In the genomic region with DNA sequence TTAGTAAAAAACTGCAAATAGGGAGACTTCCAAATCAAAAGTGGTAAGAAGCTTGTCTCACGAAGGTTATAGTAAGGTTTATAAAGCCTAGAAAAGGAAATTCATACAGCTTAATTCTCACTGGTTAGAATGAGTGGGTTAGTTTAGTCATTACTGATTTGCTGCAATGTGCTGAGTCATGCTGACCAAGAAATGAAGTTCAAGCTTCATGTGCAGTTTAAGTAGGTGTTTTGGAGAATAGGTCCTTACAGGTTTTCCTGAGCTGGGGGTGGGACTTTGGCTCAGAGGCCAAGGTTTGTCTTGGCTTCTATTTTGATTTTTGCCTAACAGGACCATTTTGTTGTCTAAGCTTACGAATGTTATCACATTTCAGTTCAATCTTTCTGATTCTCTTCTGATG, we compare ENCODE assay signal across 8 cellular contexts. TPM values are rescaled to one million over a fixed set of nuclear protein-coding genes. Genes with fewer than 3 reads are reported as not detected.
DNase-seq lines count a peak whose midpoint lies in the region; ATAC-seq, FAIRE-seq and TF ChIP-seq lines count a peak whose summit lies in the region.
"Had no signal": no experiment of that assay in that cellular context is flagged by ENCODE, and none has a peak within 500 bp of the region (broad histone marks: within the 10 kb centered on the region; RNA-seq: fewer than 3 reads in every experiment).

No MANE protein-coding gene starts in this region.

- no peaks in the 10 kb centered on the region for H3K9me1 ChIP-seq in endothelial cell of umbilical vein (replicated peaks; ENCODE audit: control insufficient read depth, extremely low read depth, insufficient read depth, low read length)

- peaks cover 0 to 8% of the 10 kb centered on the region in 2 experiments for H3K36me3 ChIP-seq in endothelial cell of umbilical vein (ENCODE audit: control insufficient read depth in 2 of 2, extremely low read depth in 1 of 2, insufficient read depth in 2 of 2, low read length in 2 of 2)

- H3K27me3 ChIP-seq in endothelial cell of umbilical vein (ENCODE audit: control insufficient read depth in 2 of 2, insufficient read depth in 2 of 2, low read length in 2 of 2), result no peaks in the 10 kb centered on the region

- peaks cover 20% of the 10 kb centered on the region for H3K4me1 Mint-ChIP-seq in progenitor cell of endocrine pancreas (ENCODE audit: low read depth)

- CTCF ChIA-PET in endothelial cell of umbilical vein (lab: Charles Lee), result interaction anchor here (0.9 to 2.8 kb wide), 9 partner anchors 9 to 115 kb away, joined by 3 to 41 read pairs (median 6); no protein-coding TSS in a partner anchor

- no peak overlapping the region for H3K4me3 Mint-ChIP-seq in progenitor cell of endocrine pancreas (ENCODE audit: low read depth)

- peaks cover 24% of the 10 kb centered on the region for H3K4me1 ChIP-seq in endothelial cell of umbilical vein (ENCODE audit: control insufficient read depth, extremely low read depth, insufficient read depth, low read length)

- intact Hi-C loops in endothelial cell of umbilical vein (cut with micrococcal nuclease), result no loop called here

- H3K27ac Mint-ChIP-seq in progenitor cell of endocrine pancreas, result peak overlapping the region; percentile 83

- H3K4me2 ChIP-seq in endothelial cell of umbilical vein (ENCODE audit: insufficient read depth, low read length), result peak overlapping the region; percentile 65

- no TSS peak for BruUV-seq in endothelial cell of umbilical vein (replicated peaks; lab: Mats Ljungman, UMichigan)

- peak overlapping the region; percentile 53 for H3K9ac ChIP-seq in endothelial cell of umbilical vein (replicated peaks; ENCODE audit: extremely low read depth, insufficient read depth, low read length)

- TF ChIP-seq CTCF in GM10266 (IDR thresholded peaks at IDR 0.05; ENCODE audit: control insufficient read depth, insufficient read depth, low read depth, missing control alignments), result no peak
- TF ChIP-seq CTCF in endothelial cell of umbilical vein (IDR thresholded peaks at IDR 0.05; ENCODE audit: extremely low read depth in 1 of 2, insufficient read depth in 1 of 2, low read depth in 1 of 2, low read length in 2 of 2), result no peak
- TF ChIP-seq CTCF in progenitor cell of endocrine pancreas (IDR thresholded peaks at IDR 0.05; ENCODE audit: unreplicated experiment), result no peak

- peak overlapping the region; percentile 25 for H2AFZ ChIP-seq in endothelial cell of umbilical vein (ENCODE audit: low read depth, low read length)

- DNase-seq in GM10266 (ENCODE audit: extremely low spot score) (peak; percentile 29), HCEC 1CT (peak; percentile 74), SHP77 treated with DMSO at 0.1 percent for 48 hours (lab: John Stamatoyannopoulos, UW) (peak; percentile 50), endothelial cell of umbilical vein (ENCODE audit: low read depth, low spot score) (peak; percentile 74), progenitor cell of endocrine pancreas (ENCODE audit: low spot score, unreplicated experiment) (no peak), NCI-H187 (lab: John Stamatoyannopoulos, UW) (no peak)

- H3K36me3 Mint-ChIP-seq in progenitor cell of endocrine pancreas (ENCODE audit: insufficient read depth), result peaks cover 10% of the 10 kb centered on the region

- no peak for ATAC-seq in HG03521 (IDR thresholded peaks at IDR 0.05; ENCODE audit: unreplicated experiment)

- POLR2A ChIA-PET in endothelial cell of umbilical vein (lab: Charles Lee), result interaction anchor here (0.6 to 3.0 kb wide), 3 partner anchors 13 to 29 kb away, joined by 5 to 30 read pairs (median 7); no protein-coding TSS in a partner anchor

- no peak for TF ChIP-seq POLR2A in endothelial cell of umbilical vein (IDR thresholded peaks at IDR 0.05; ENCODE audit: low read depth, low read length)

- H3K27me3 Mint-ChIP-seq in progenitor cell of endocrine pancreas, result no peaks in the 10 kb centered on the region

- peaks cover 2% of the 10 kb centered on the region for H3K9me3 Mint-ChIP-seq in progenitor cell of endocrine pancreas (ENCODE audit: low read depth)

- peak overlapping the region in 1 of 3 experiments; percentile 29 for H3K4me3 ChIP-seq in endothelial cell of umbilical vein (replicated peaks in 1 of 3; ENCODE audit: insufficient read depth in 1 of 3, low read depth in 1 of 3, low read length in 3 of 3)

- FAIRE-seq in endothelial cell of umbilical vein (lab: Jason Lieb, UNC), result no peak

- no peaks in the 10 kb centered on the region for H4K20me1 ChIP-seq in endothelial cell of umbilical vein (replicated peaks; ENCODE audit: control insufficient read depth, extremely low read depth, insufficient read depth, low read length)

- dilution Hi-C loops in endothelial cell of umbilical vein (cut with MboI; ENCODE audit: extremely low pct_ligation_motif_present, low sequenced_read_pairs), result no loop called here

- H3K79me2 ChIP-seq in endothelial cell of umbilical vein (ENCODE audit: control insufficient read depth, insufficient read depth, low read length), result peaks cover 25% of the 10 kb centered on the region

- H3K27ac ChIP-seq in endothelial cell of umbilical vein (ENCODE audit: insufficient read depth, low read depth, low read length), result peak overlapping the region; percentile 90

- no peaks in the 10 kb centered on the region for H3K9me3 ChIP-seq in endothelial cell of umbilical vein (replicated peaks; ENCODE audit: control insufficient read depth, insufficient read depth, low read length)

TF ChIP-seq in endothelial cell of umbilical vein, 7 proteins besides CTCF, POLR2A, EP300 and RAD21:
- TF ChIP-seq JUN (IDR thresholded peaks at IDR 0.05; ENCODE audit: borderline replicate concordance, insufficient read depth, insufficient read length, low read depth), result peak; percentile 16
- no peak for TF ChIP-seq POLR2AphosphoS5 (IDR thresholded peaks at IDR 0.05; ENCODE audit: insufficient read depth, low read depth, low read length)
- TF ChIP-seq FOS (IDR thresholded peaks at IDR 0.05; ENCODE audit: borderline replicate concordance, insufficient read depth, low read length), result peak; percentile 44
- TF ChIP-seq MYC (IDR thresholded peaks at IDR 0.05; ENCODE audit: low read depth, low read length), result no peak

RNA-seq across cellular contexts. Expression of gene CLIP4, which starts 15.1 kb away (rescaled TPM):
- total RNA-seq in endothelial cell of umbilical vein (21.7 and 24.0 TPM in 2 replicates), progenitor cell of endocrine pancreas (13.7 and 16.0 TPM in 2 replicates)
- 6.7 and 9.2 TPM in 2 replicates for polyA plus RNA-seq in endothelial cell of umbilical vein
- 7.4 and 10.8 TPM in 2 replicates for polyA plus RNA-seq in endothelial cell of umbilical vein (2011; cell fraction: cytosol; rRNA removed)
- polyA plus RNA-seq in endothelial cell of umbilical vein (2011; cell fraction: nucleus; rRNA removed), result 37.7 and 50.7 TPM in 2 replicates
- polyA plus RNA-seq in endothelial cell of umbilical vein (2012), result 17.4 and 20.8 TPM in 2 replicates
- 31.2 and 34.1 TPM in 2 replicates for polyA minus RNA-seq in endothelial cell of umbilical vein
- polyA minus RNA-seq in endothelial cell of umbilical vein (2011; cell fraction: cytosol; rRNA and poly(A)+ RNA removed), result 9.2 TPM
- polyA minus RNA-seq in endothelial cell of umbilical vein (2011; cell fraction: nucleus; rRNA and poly(A)+ RNA removed), result 54.2 and 74.1 TPM in 2 replicates

RNA-seq across cellular contexts. Expression of gene PCARE, which starts 56.0 kb away (rescaled TPM):
- total RNA-seq in endothelial cell of umbilical vein (not detected in 2 replicates), progenitor cell of endocrine pancreas (not detected in 2 replicates)
- not detected in 2 replicates for polyA plus RNA-seq in endothelial cell of umbilical vein
- polyA plus RNA-seq in endothelial cell of umbilical vein (2011; cell fraction: cytosol; rRNA removed), result not detected in 2 replicates
- polyA plus RNA-seq in endothelial cell of umbilical vein (2011; cell fraction: nucleus; rRNA removed), result not detected in 2 replicates
- polyA plus RNA-seq in endothelial cell of umbilical vein (2012), result not detected in 2 replicates
- polyA minus RNA-seq in endothelial cell of umbilical vein, result not detected in 2 replicates
- polyA minus RNA-seq in endothelial cell of umbilical vein (2011; cell fraction: cytosol; rRNA and poly(A)+ RNA removed), result not detected
- not detected in 2 replicates for polyA minus RNA-seq in endothelial cell of umbilical vein (2011; cell fraction: nucleus; rRNA and poly(A)+ RNA removed)
- total RNA-seq: activated CD8-positive, alpha-beta memory T cell treated with anti-CD3 and anti-CD28 coated beads for 36 hours had no signal

Comparison
In these comparisons a context has a peak if more than half of its experiments do, and no peak if none do; other contexts are left out.
1. DNase-seq: peak in GM10266 (single experiment), HCEC 1CT (single experiment), SHP77 treated with DMSO at 0.1 percent for 48 hours (single experiment) and endothelial cell of umbilical vein (single experiment); none in progenitor cell of endocrine pancreas (single experiment) and NCI-H187 (0 of 2).